Comparison of ENCODE assay signal across 21 cellular contexts in the genomic region with DNA sequence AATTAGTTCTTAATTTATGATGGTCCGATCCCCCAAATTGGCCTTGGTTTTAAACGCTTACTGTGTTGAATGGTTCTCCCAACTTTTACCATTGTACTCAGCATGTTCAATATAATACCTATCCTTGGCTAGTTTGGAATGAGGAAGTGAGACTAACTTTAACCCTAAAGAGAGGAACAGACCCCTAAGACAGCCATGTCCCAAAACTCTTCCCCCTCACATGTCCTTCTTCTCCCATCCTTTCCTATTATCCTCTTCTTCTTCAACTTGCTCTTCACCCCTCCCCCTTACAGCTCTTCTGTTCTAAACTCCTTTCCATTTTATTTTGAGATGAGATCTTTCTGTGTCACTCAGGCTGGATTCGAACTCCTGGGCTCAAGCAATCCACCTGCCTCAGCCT.
"Had no signal": no experiment of that assay in that cellular context is flagged by ENCODE, and none has a peak within 500 bp of the region (broad histone marks: within the 10 kb centered on the region; RNA-seq: fewer than 3 reads in every experiment).

No MANE protein-coding gene starts in this region.

- H3K27ac ChIP-seq: PC-9, Peyer's patch had no signal

- DNase-seq: KBM-7, NCI-H1092 treated with DMSO at 0.1 percent for 48 hours, NCI-H1436, NCI-H187, NCI-H2029, NCI-H2081 treated with DMSO at 0.1 percent for 48 hours, NCI-H2171, NCI-H226, NCI-H446, NCI-H510A, NCI-H524 treated with DMSO at 0.1 percent for 48 hours, NCI-H69, NCI-H774, OCI-M1, PC-9, Peyer's patch, SHP77 treated with DMSO at 0.1 percent for 48 hours, T-helper 1 cell, T-helper 17 cell had no signal

- H3K4me3 ChIP-seq: PC-9, Peyer's patch had no signal

- ATAC-seq: Right ventricle myocardium inferior, SK-N-SH treated with all-trans-retinoic acid at 6 μM for 48 hours, T-helper 17 cell had no signal

- H3K4me1 ChIP-seq: Peyer's patch had no signal

- H3K9me3 ChIP-seq: Peyer's patch had no signal

- H3K36me3 ChIP-seq: Peyer's patch had no signal

- H3K27me3 ChIP-seq: Peyer's patch had no signal
